Comparison of ENCODE assay signal across 8 cellular contexts in genomic region chr6:28105286-28105685, GRCh38. TPM values are rescaled to one million over a fixed set of nuclear protein-coding genes. Genes with fewer than 3 reads are reported as not detected.
DNase-seq lines count a peak whose midpoint lies in the region; ATAC-seq and TF ChIP-seq lines count a peak whose summit lies in the region.

No MANE protein-coding gene starts in this region.

- H3K4me1 ChIP-seq in adrenal gland (replicated peaks in 1 of 2), result no peaks in the 10 kb centered on the region

- H3K27ac ChIP-seq in adrenal gland (peak overlapping the region in 3 of 5 donors; percentile 82 to 97 (median 83)), substantia nigra (ENCODE audit: low read depth, low read length, poor library complexity, severe bottlenecking) (peak overlapping the region; percentile 83)

- intact Hi-C loops in adrenal gland (cut with DNase I), result no loop called here

- H3K36me3 ChIP-seq in adrenal gland (replicated peaks in 1 of 2), result no peaks in the 10 kb centered on the region

- WGBS in adrenal gland, 4 donors, result 21 to 31% (median 25%) methylated on average over 4 of the region's 4 CpGs

- H3K9me3 Mint-ChIP-seq in stimulated activated naive CD8-positive, alpha-beta T cell treated with anti-CD3 and anti-CD28 coated beads, Interleukin-15, Interleukin-2, amounts not matched to agents 100 ng/mL and 50 ng/mL, for 24 hours, result peaks cover 5% of the 10 kb centered on the region
- H3K9me3 Mint-ChIP-seq in immature natural killer cell, result no peaks in the 10 kb centered on the region

- TF ChIP-seq CTCF in adrenal gland (IDR thresholded peaks at IDR 0.05), result no peak

- no peaks in the 10 kb centered on the region for H3K36me3 Mint-ChIP-seq in stimulated activated naive CD8-positive, alpha-beta T cell treated with anti-CD3 and anti-CD28 coated beads, Interleukin-15, Interleukin-2, amounts not matched to agents 100 ng/mL and 50 ng/mL, for 24 hours (ENCODE audit: low read depth)
- peaks cover 0 to 7% (median 0%) of the 10 kb centered on the region in 3 donors for H3K36me3 Mint-ChIP-seq in immature natural killer cell

- H3K4me1 Mint-ChIP-seq in stimulated activated naive CD8-positive, alpha-beta T cell treated with anti-CD3 and anti-CD28 coated beads, Interleukin-15, Interleukin-2, amounts not matched to agents 100 ng/mL and 50 ng/mL, for 24 hours (ENCODE audit: low read depth), result peaks cover 11% of the 10 kb centered on the region
- peaks cover 13 to 15% of the 10 kb centered on the region in 2 donors for H3K4me1 Mint-ChIP-seq in immature natural killer cell

- no peaks in the 10 kb centered on the region for H3K9me3 ChIP-seq in adrenal gland (replicated peaks in 1 of 3)

- ATAC-seq in stimulated activated naive CD8-positive, alpha-beta T cell treated with anti-CD3 and anti-CD28 coated beads, Interleukin-15, Interleukin-2, amounts not matched to agents 100 U/mL and 50 U/mL, for 24 hours, result no peak
- ATAC-seq in HG02870 (IDR thresholded peaks at IDR 0.05; ENCODE audit: unreplicated experiment) (no peak), GM21390 (IDR thresholded peaks at IDR 0.05; ENCODE audit: unreplicated experiment) (no peak)

- H3K4me3 Mint-ChIP-seq in stimulated activated naive CD8-positive, alpha-beta T cell treated with anti-CD3 and anti-CD28 coated beads, Interleukin-15, Interleukin-2, amounts not matched to agents 100 ng/mL and 50 ng/mL, for 24 hours, result peak overlapping the region; percentile 88
- H3K4me3 Mint-ChIP-seq in immature natural killer cell, result peak overlapping the region; percentile 89 to 94 (median 89)

- H3K4me3 ChIP-seq in adrenal gland, result peak overlapping the region in 2 of 4 donors; percentile 89

- no peaks in the 10 kb centered on the region for H3K27me3 ChIP-seq in adrenal gland

- no peak for TF ChIP-seq POLR2A in adrenal gland (IDR thresholded peaks at IDR 0.05)

- peak overlapping the region; percentile 50 for H3K27ac Mint-ChIP-seq in stimulated activated naive CD8-positive, alpha-beta T cell treated with anti-CD3 and anti-CD28 coated beads, Interleukin-15, Interleukin-2, amounts not matched to agents 100 ng/mL and 50 ng/mL, for 24 hours
- H3K27ac Mint-ChIP-seq in immature natural killer cell, result peak overlapping the region; percentile 86 to 92 (median 92)

- no peak for DNase-seq in stimulated activated naive CD8-positive, alpha-beta T cell treated with anti-CD3 and anti-CD28 coated beads, Interleukin-15, Interleukin-2, amounts not matched to agents 100 U/mL and 50 U/mL, for 24 hours
- DNase-seq in MV-4-11 (lab: John Stamatoyannopoulos, UW) (peak; percentile 35), adrenal gland (no peak), immature natural killer cell (no peak), substantia nigra (lab: John Stamatoyannopoulos, UW) (no peak)

- peaks cover 4% of the 10 kb centered on the region for H3K27me3 Mint-ChIP-seq in stimulated activated naive CD8-positive, alpha-beta T cell treated with anti-CD3 and anti-CD28 coated beads, Interleukin-15, Interleukin-2, amounts not matched to agents 100 ng/mL and 50 ng/mL, for 24 hours
- peaks cover 3 to 22% (median 10%) of the 10 kb centered on the region in 3 donors for H3K27me3 Mint-ChIP-seq in immature natural killer cell (ENCODE audit: low read depth in 3 of 3)

RNA-seq across cellular contexts. Expression of gene ZSCAN16, which starts 19.1 kb away (rescaled TPM):
- total RNA-seq in adrenal gland, result 1 to 10 TPM; 1.8 to 6.9 (median 4.2) TPM
- 1 to 10 TPM; 7.9 to 9.6 (median 8.3) TPM for polyA plus RNA-seq in adrenal gland
- polyA plus RNA-seq in immature natural killer cell, result 10 to 100 TPM in 1 of 3 donors, 1 to 10 TPM in 2; 5.8 to 15.6 (median 9.3) TPM

RNA-seq across cellular contexts. Expression of gene ZNF165, which starts 24.9 kb away (rescaled TPM):
- 1 to 10 TPM in 3 of 8 donors, under 1 TPM in 5; 0.56 to 3.9 (median 0.94) TPM for total RNA-seq in adrenal gland
- 1 to 10 TPM in 1 of 3 donors, under 1 TPM in 2; 0.72 to 1.1 (median 0.98) TPM for polyA plus RNA-seq in adrenal gland
- polyA plus RNA-seq in immature natural killer cell, result under 1 TPM in 2 of 3 donors, not detected in 1; 0.35 to 0.39 TPM

RNA-seq across cellular contexts. Expression of gene ZKSCAN8, which starts 36.4 kb away (rescaled TPM):
- total RNA-seq in adrenal gland, result 10 to 100 TPM; 10.5 to 26.1 (median 19.7) TPM
- polyA plus RNA-seq in adrenal gland (10 to 100 TPM in 1 of 3 donors, 1 to 10 TPM in 2; 3.5 to 18.9 (median 5.0) TPM), immature natural killer cell (1 to 10 TPM in 1 of 3 donors, under 1 TPM in 2; 0.22 to 1.8 (median 0.44) TPM)
